2 cellular contexts compared by ENCODE assay signal in genomic region chr7:121276276-121276675, GRCh38.
TF ChIP-seq lines count a peak whose summit lies in the region.

No MANE protein-coding gene starts in this region.

TF ChIP-seq in IMR-90, 13 proteins besides CTCF, POLR2A, EP300 and RAD21:
- TF ChIP-seq MAFK (IDR thresholded peaks at IDR 0.05; ENCODE audit: low read depth, low read length) (no peak), USF2 (IDR thresholded peaks at IDR 0.05; ENCODE audit: low read depth, low read length) (no peak), CEBPB (IDR thresholded peaks at IDR 0.05; ENCODE audit: low read depth, low read length) (0 out of 2 replicates have a peak, but pooled peaks have one; percentile 13), BHLHE40 (IDR thresholded peaks at IDR 0.05; ENCODE audit: low read depth, low read length) (no peak), MXI1 (IDR thresholded peaks at IDR 0.05; ENCODE audit: borderline replicate concordance, low read depth, low read length) (no peak)

TF ChIP-seq in K562, 482 proteins besides CTCF, POLR2A, EP300 and RAD21:
- no peak for TF ChIP-seq CEBPG (CRISPR knock-in tag; IDR thresholded peaks at IDR 0.05)
- peak in 1 of 2 experiments; percentile 43; a peak in 1 of 4 replicates for TF ChIP-seq CEBPG (tag; conservative IDR thresholded peaks at IDR 0.05 in 1 of 2, IDR thresholded peaks at IDR 0.05 in 1 of 2)
- TF ChIP-seq CEBPB (tag; IDR thresholded peaks at IDR 0.05), result peak; percentile 46
- TF ChIP-seq FOXJ3 (CRISPR knock-in tag; IDR thresholded peaks at IDR 0.05), result no peak
- TF ChIP-seq SUPT5H (IDR thresholded peaks at IDR 0.05), result 0 out of 2 replicates have a peak, but pooled peaks have one; percentile 10
- no peak for TF ChIP-seq KAT8 (IDR thresholded peaks at IDR 0.05; ENCODE audit: low read depth)
